8 cellular contexts compared by ENCODE assay signal in the genomic region with DNA sequence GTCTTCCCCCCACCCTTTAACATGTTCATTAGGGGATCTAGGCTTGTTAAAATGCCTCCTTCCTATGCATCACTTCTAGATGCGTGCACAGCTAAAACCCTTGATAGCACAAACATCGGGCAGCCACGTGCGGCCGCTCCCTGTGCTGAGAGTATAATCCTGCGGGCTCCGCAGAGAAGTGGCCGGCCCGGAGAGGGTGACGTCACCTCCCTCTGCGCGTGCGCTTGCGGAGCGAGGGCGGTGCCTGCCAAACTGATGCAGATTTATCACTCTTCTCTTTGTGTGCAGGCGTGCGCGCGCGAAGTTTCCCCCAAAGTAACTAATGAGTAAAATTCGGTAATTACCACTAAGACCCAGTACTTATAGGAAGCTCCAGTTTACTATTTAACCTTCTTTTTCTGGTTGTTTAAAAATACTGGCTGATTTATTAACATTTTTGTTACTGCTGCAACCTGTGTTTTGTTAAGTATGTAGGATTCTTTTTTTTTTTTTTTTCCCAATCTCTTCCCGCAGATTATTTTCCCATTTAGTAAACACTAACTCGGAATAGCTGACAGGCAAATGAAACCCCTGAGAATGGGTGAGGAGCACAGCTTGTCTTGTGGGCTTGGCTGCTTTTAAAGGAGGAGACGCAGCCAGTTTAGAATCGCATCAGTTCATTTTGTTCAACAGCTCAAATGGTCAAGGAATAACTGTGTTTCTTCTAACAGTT.
DNase-seq lines count a peak whose midpoint lies in the region; TF ChIP-seq lines count a peak whose summit lies in the region.

No MANE protein-coding gene starts in this region.

- no peak overlapping the region for H3K23ac ChIP-seq in H9 (ENCODE audit: insufficient read length, low read depth, low read length)

- peak overlapping the region; percentile 57 to 74 for H3K4me3 Mint-ChIP-seq in H9

- no peak overlapping the region for H3T11ph ChIP-seq in H9 (ENCODE audit: low read length)

- H3K18ac ChIP-seq in H9 (ENCODE audit: insufficient read length, low read depth, low read length) = peak overlapping the region; percentile 79

- H3K56ac ChIP-seq in H9 (ENCODE audit: insufficient read length, low read depth, low read length) = no peak overlapping the region

- H3K23me2 ChIP-seq in H9 (ENCODE audit: insufficient read length, low read depth, low read length, poor library complexity, severe bottlenecking) = no peaks in the 10 kb centered on the region

- H3K27ac ChIP-seq in H9 (ENCODE audit: insufficient read length, low read depth, low read length) (no peak overlapping the region), SJCRH30 (peak overlapping the region; percentile 77), parathyroid adenoma (no peak overlapping the region), transverse colon (peak overlapping the region; percentile 50 to 72 (median 66))

- H3K9me3 Mint-ChIP-seq in H9 = no peaks in the 10 kb centered on the region

- no peaks in the 10 kb centered on the region for H3K27me3 Mint-ChIP-seq in H9 (ENCODE audit: low read depth)

- no peak for TF ChIP-seq CTCF in H9 (conservative IDR thresholded peaks at IDR 0.05)
- TF ChIP-seq CTCF in parathyroid adenoma (IDR thresholded peaks at IDR 0.05) = no peak
- peak in 1 of 5 experiments; percentile 22 for TF ChIP-seq CTCF in transverse colon (IDR thresholded peaks at IDR 0.05)

- no peak for TF ChIP-seq EP300 in transverse colon (IDR thresholded peaks at IDR 0.05; ENCODE audit: low read depth)

- peak overlapping the region; percentile 91 to 97 (median 92) for H3K27ac Mint-ChIP-seq in H9

- H4K8ac ChIP-seq in H9 (replicated peaks; ENCODE audit: insufficient read length, low read depth, low read length) = no peak overlapping the region

- H3K4me2 ChIP-seq in H9 (ENCODE audit: insufficient read depth, insufficient read length, low read length) (peak overlapping the region; percentile 43), parathyroid adenoma (ENCODE audit: low read length) (peak overlapping the region; percentile 41)

- H3K79me2 ChIP-seq in H9 (ENCODE audit: insufficient read depth, low read length) (peaks cover 22% of the 10 kb centered on the region; the same call in 1 of the 2 replicates), parathyroid adenoma (peaks cover 9% of the 10 kb centered on the region)

- no peaks in the 10 kb centered on the region for H3K27me3 ChIP-seq in H9 (ENCODE audit: insufficient read depth, low read length)
- no peaks in the 10 kb centered on the region for H3K27me3 ChIP-seq in SJCRH30
- no peaks in the 10 kb centered on the region for H3K27me3 ChIP-seq in parathyroid adenoma (ENCODE audit: control insufficient read depth, insufficient read depth, low read length)
- no peaks in the 10 kb centered on the region for H3K27me3 ChIP-seq in transverse colon

- no peak overlapping the region for H2BK120ac ChIP-seq in H9 (ENCODE audit: low read depth, low read length, poor library complexity, severe bottlenecking)

- TF ChIP-seq POLR2A in transverse colon (IDR thresholded peaks at IDR 0.05) = no peak

- DNase-seq in GF-D8 (lab: John Stamatoyannopoulos, UW) = peak; percentile 87
- DNase-seq in H9 = peak; percentile 94
- DNase-seq in LoVo (ENCODE audit: low spot score) = peak; percentile 97
- peak; percentile 90 to 91 for DNase-seq in SJCRH30
- peak; percentile 69 for DNase-seq in activated naive CD4-positive, alpha-beta T cell treated with anti-CD3 and anti-CD28 coated beads, Interleukin-2, amount 50 U/mL, for 16 hours
- peak; percentile 54 for DNase-seq in glomerular endothelial cell (ENCODE audit: extremely low read depth, low read depth, low spot score)
- DNase-seq in transverse colon = peak; percentile 95

- H4K5ac ChIP-seq in H9 (ENCODE audit: insufficient read length, low read depth, low read length) = no peak overlapping the region

- no CpG with 5 or more reads among the region's 26 CpGs for WGBS in H9 (ENCODE audit: extremely low coverage, insufficient read length, low lambda C conversion rate)
- WGBS in transverse colon (ENCODE audit: low coverage in 1 of 2), 2 donors = 4 to 7% methylated on average over 12 to 26 of the region's 26 CpGs

- H3K4me3 ChIP-seq in SJCRH30 = peak overlapping the region; percentile 52
- peak overlapping the region; percentile 20 for H3K4me3 ChIP-seq in parathyroid adenoma (ENCODE audit: low read depth, low read length)
- H3K4me3 ChIP-seq in transverse colon = peak overlapping the region in 2 of 4 donors; percentile 7 to 32

- no peaks in the 10 kb centered on the region for H3K36me3 ChIP-seq in SJCRH30
- no peaks in the 10 kb centered on the region for H3K36me3 ChIP-seq in parathyroid adenoma (ENCODE audit: control insufficient read depth, insufficient read depth, low read length)
- H3K36me3 ChIP-seq in transverse colon = no peaks in the 10 kb centered on the region

- no peaks in the 10 kb centered on the region for H3K79me1 ChIP-seq in H9 (ENCODE audit: insufficient read depth, low read depth, low read length, poor library complexity, severe bottlenecking)

- intact Hi-C loops in transverse colon (cut with DNase I; ENCODE audit: low total_unique reads) = loop anchor here (5.0 kb wide), 2 partner anchors 122 to 157 kb away; a partner anchor contains a TSS

- no peaks in the 10 kb centered on the region for H4K20me1 ChIP-seq in H9 (ENCODE audit: control insufficient read depth, insufficient read depth, insufficient read length)

- H3K9me3 ChIP-seq in H9 (ENCODE audit: control insufficient read depth, low read depth, low read length) (no peaks in the 10 kb centered on the region), SJCRH30 (replicated peaks) (no peaks in the 10 kb centered on the region), parathyroid adenoma (ENCODE audit: control insufficient read depth, low read length) (no peaks in the 10 kb centered on the region), transverse colon (no peaks in the 10 kb centered on the region)

- H3K9ac ChIP-seq in H9 (ENCODE audit: extremely low read depth, insufficient read length, low read length) (peak overlapping the region; percentile 63), parathyroid adenoma (no peak overlapping the region)

- H3K4ac ChIP-seq in H9 (ENCODE audit: low read depth, low read length) = no peak overlapping the region

- H3K4me1 Mint-ChIP-seq in H9 = peaks cover 82% of the 10 kb centered on the region in 2 experiments

- H2BK12ac ChIP-seq in H9 (ENCODE audit: insufficient read length, low read depth, low read length) = peak overlapping the region; percentile 74

- no peak overlapping the region; the same call in 1 of the 2 replicates for H3K14ac ChIP-seq in H9 (ENCODE audit: insufficient read depth, low read length)

- in situ Hi-C loops in transverse colon (cut with MboI; ENCODE audit: low pct_ligation_motif_present in 1 of 4, low pct_unique_long_range_greater_than_20kb in 1 of 4, low sequenced_read_pairs in 3 of 4) = loop anchor here (5.0 to 25.0 kb wide), 4 partner anchors 120 to 160 kb away; a partner anchor contains a TSS

- H2BK5ac ChIP-seq in H9 (ENCODE audit: insufficient read length, low read length) = no peak overlapping the region

- no peaks in the 10 kb centered on the region for H3K36me3 Mint-ChIP-seq in H9 (ENCODE audit: insufficient read depth in 1 of 3, low read depth in 3 of 3)

- no peak overlapping the region for H2BK20ac ChIP-seq in H9 (ENCODE audit: low read depth, low read length, poor library complexity, severe bottlenecking)

- no peak overlapping the region for H2AFZ ChIP-seq in H9 (ENCODE audit: low read length)
- no peak overlapping the region for H2AFZ ChIP-seq in parathyroid adenoma

- no peak overlapping the region for H4K91ac ChIP-seq in H9 (ENCODE audit: insufficient read length, low read depth, low read length)

- H2BK15ac ChIP-seq in H9 (ENCODE audit: low read depth, low read length) = no peak overlapping the region

- H3K4me1 ChIP-seq in H9 (ENCODE audit: insufficient read depth, low read length) (peaks cover 32% of the 10 kb centered on the region), SJCRH30 (peaks cover 50% of the 10 kb centered on the region), parathyroid adenoma (peaks cover 15% of the 10 kb centered on the region), transverse colon (peaks cover 15 to 45% (median 35%) of the 10 kb centered on the region in 4 donors)

- no peak overlapping the region for H2AK5ac ChIP-seq in H9 (ENCODE audit: insufficient read length, low read length)

Comparison
In these comparisons a context has a peak if more than half of its experiments do, and no peak if none do; other contexts are left out.
1. H3K27ac ChIP-seq: peak in SJCRH30 (single experiment) and transverse colon (4 of 4); none in H9 (single experiment) and parathyroid adenoma (single experiment).
2. Peak in every context shown above with its lines, with median percentiles within 50 percentile points of each other: DNase-seq.